24 cellular contexts compared by ENCODE assay signal in genomic region chr19:31459430-31459829, GRCh38.
"Had no signal": no experiment of that assay in that cellular context is flagged by ENCODE, and none has a peak within 500 bp of the region (broad histone marks: within the 10 kb centered on the region; RNA-seq: fewer than 3 reads in every experiment).

No MANE protein-coding gene starts in this region.

- H3K9me3 ChIP-seq: body of pancreas, tibial nerve, vagina had no signal

- H3K4me2 ChIP-seq: hepatocyte had no signal

- H3K4me1 ChIP-seq: body of pancreas, tibial nerve, vagina had no signal

- H3K36me3 Mint-ChIP-seq: activated naive CD8-positive, alpha-beta T cell; natural killer cell treated with Interleukin-12 subunit alpha and Interleukin-12 subunit beta and Interleukin-15 and Interleukin-18, amount 100 ng/mL, for 72 hours had no signal

- H3K79me2 ChIP-seq: hepatocyte had no signal

- H3K27ac Mint-ChIP-seq: activated CD8-positive, alpha-beta T cell treated with anti-CD3 and anti-CD28 coated beads, Interleukin-2, amount 10 ng/mL, durations not matched to agents 7 days and 5 days; activated naive CD8-positive, alpha-beta T cell; natural killer cell treated with Interleukin-12 subunit alpha and Interleukin-12 subunit beta and Interleukin-15 and Interleukin-18, amount 100 ng/mL, for 72 hours had no signal

- H3K27me3 ChIP-seq: body of pancreas, hepatocyte, tibial nerve, vagina had no signal

- H2AFZ ChIP-seq: hepatocyte had no signal

- DNase-seq: activated CD4-positive, alpha-beta T cell treated with anti-CD3 and anti-CD28 coated beads for 48 hours; activated CD8-positive, alpha-beta memory T cell treated with anti-CD3 and anti-CD28 coated beads, Interleukin-2, amount 50 U/mL, for 4 hours; activated CD8-positive, alpha-beta T cell treated with anti-CD3 and anti-CD28 coated beads, Interleukin-2, amount 10 ng/mL, durations not matched to agents 7 days and 5 days; activated effector memory CD4-positive, alpha-beta T cell treated with anti-CD3 and anti-CD28 coated beads, Interleukin-2, amount 50 U/mL, for 16 hours; activated T-cell treated with anti-CD3 and anti-CD28 coated beads, Interleukin-2, amount 50 U/mL, for 48 hours; amniotic stem cell; body of pancreas; central memory CD4-positive, alpha-beta T cell; cortex of kidney; effector CD4-positive, alpha-beta T cell; mesenchymal stem cell; nucleus accumbens; posterior cingulate gyrus; stimulated activated CD4-positive, alpha-beta T cell treated with anti-CD3 and anti-CD28 coated beads, Interleukin-15, amount 100 ng/mL, for 24 hours; stimulated activated CD4-positive, alpha-beta T cell treated with anti-CD3 and anti-CD28 coated beads, Interleukin-4, amount 100 ng/mL, for 4 hours; stimulated activated CD8-positive, alpha-beta memory T cell treated with anti-CD3 and anti-CD28 coated beads, Interleukin-4, amount 100 ng/mL, for 48 hours; stimulated activated naive CD4-positive, alpha-beta T cell treated with Interleukin-2 at 50 U/mL for 16 hours; substantia nigra had no signal

- H3K9me3 Mint-ChIP-seq: natural killer cell treated with Interleukin-12 subunit alpha and Interleukin-12 subunit beta and Interleukin-15 and Interleukin-18, amount 100 ng/mL, for 72 hours had no signal

- ATAC-seq: activated CD8-positive, alpha-beta T cell treated with anti-CD3 and anti-CD28 coated beads, Interleukin-2, amount 10 ng/mL, durations not matched to agents 7 days and 5 days; body of pancreas; natural killer cell treated with Interleukin-12 subunit alpha and Interleukin-12 subunit beta and Interleukin-15 and Interleukin-18, amount 100 ng/mL, for 72 hours had no signal

- H3K36me3 ChIP-seq: tibial nerve, vagina had no signal

- H3K4me3 Mint-ChIP-seq: activated CD8-positive, alpha-beta T cell treated with anti-CD3 and anti-CD28 coated beads, Interleukin-2, amount 10 ng/mL, durations not matched to agents 7 days and 5 days; activated naive CD8-positive, alpha-beta T cell; natural killer cell treated with Interleukin-12 subunit alpha and Interleukin-12 subunit beta and Interleukin-15 and Interleukin-18, amount 100 ng/mL, for 72 hours had no signal

- H3K27ac ChIP-seq: body of pancreas, hepatocyte, skin epidermis, tibial nerve, vagina had no signal

- H3K4me3 ChIP-seq: body of pancreas, hepatocyte, skin epidermis, tibial nerve, vagina had no signal
